Comparison of ENCODE assay signal across 8 cellular contexts in the genomic region with DNA sequence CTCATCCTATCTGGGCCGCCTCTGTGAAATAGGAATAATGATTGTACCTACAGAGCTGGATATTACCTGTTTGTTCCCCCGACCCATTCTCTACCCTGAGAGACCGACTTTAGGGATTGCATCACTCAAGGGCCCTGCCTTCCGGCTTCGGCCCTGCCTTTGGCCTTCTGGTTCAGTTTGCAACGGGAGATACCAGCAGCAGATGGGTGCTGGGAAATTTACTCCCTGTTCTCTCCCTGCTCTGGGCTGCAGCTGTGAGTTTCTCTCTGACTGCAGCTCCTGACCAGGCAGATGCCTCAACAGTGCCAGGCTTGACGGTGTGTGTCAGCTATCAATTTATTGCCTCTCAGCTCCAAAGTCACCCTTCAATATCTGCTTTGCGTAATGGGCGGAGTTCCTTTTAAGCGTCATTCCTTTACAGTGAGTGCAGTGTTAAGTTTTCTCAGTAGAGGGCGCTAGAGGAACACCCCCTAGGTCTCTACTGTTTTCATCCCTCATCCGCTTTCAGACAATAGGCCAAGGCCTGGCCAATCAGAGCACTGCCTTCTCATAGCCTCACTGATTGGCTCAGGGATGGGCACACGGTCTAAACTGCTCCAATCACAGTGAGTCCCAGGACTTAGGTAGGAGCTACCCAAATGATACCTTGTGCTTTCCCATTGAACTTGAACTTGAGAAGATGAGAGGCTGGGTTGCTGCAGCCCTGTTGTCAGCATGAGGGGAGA. TPM values are rescaled to one million over a fixed set of nuclear protein-coding genes. Genes with fewer than 3 reads are reported as not detected.
A peak's percentile ranks its signal among the peaks of the same experiment; 100 is the strongest.
DNase-seq lines count a peak whose midpoint lies in the region; ATAC-seq and TF ChIP-seq lines count a peak whose summit lies in the region.

No MANE protein-coding gene starts in this region.

- POLR2A ChIA-PET in activated CD4-positive, alpha-beta T cell treated with anti-CD3 and anti-CD28 coated beads, Interleukin-2, amount 10 ng/mL, durations not matched to agents 7 days and 5 days (lab: Charles Lee): no interaction called here
- POLR2A ChIA-PET in activated CD8-positive, alpha-beta T cell treated with anti-CD3 and anti-CD28 coated beads for 36 hours (lab: Charles Lee): interaction anchor here (1.4 kb wide), 1 partner anchor 25 kb away, joined by 4 read pairs; no protein-coding TSS in a partner anchor

- peaks cover 4% of the 10 kb centered on the region for H3K4me1 Mint-ChIP-seq in activated CD4-positive, alpha-beta T cell treated with anti-CD3 and anti-CD28 coated beads, Interleukin-2, amount 10 ng/mL, durations not matched to agents 7 days and 5 days
- no peaks in the 10 kb centered on the region for H3K4me1 Mint-ChIP-seq in activated CD8-positive, alpha-beta T cell treated with anti-CD3 and anti-CD28 coated beads for 36 hours (ENCODE audit: low read depth)
- H3K4me1 Mint-ChIP-seq in glutamatergic neuron (ENCODE audit: low read depth, unreplicated experiment): no peaks in the 10 kb centered on the region

- no peaks in the 10 kb centered on the region for H3K36me3 Mint-ChIP-seq in activated CD4-positive, alpha-beta T cell treated with anti-CD3 and anti-CD28 coated beads, Interleukin-2, amount 10 ng/mL, durations not matched to agents 7 days and 5 days (ENCODE audit: low read depth)
- no peaks in the 10 kb centered on the region for H3K36me3 Mint-ChIP-seq in activated CD8-positive, alpha-beta T cell treated with anti-CD3 and anti-CD28 coated beads for 36 hours (ENCODE audit: low read depth)
- no peaks in the 10 kb centered on the region for H3K36me3 Mint-ChIP-seq in glutamatergic neuron (ENCODE audit: unreplicated experiment)

- ATAC-seq in HG03135 (IDR thresholded peaks at IDR 0.05; ENCODE audit: unreplicated experiment) (peak; percentile 72), GM21360 (IDR thresholded peaks at IDR 0.05; ENCODE audit: unreplicated experiment) (no peak)
- ATAC-seq in activated CD8-positive, alpha-beta T cell treated with anti-CD3 and anti-CD28 coated beads for 36 hours: peak; percentile 100

- no peak overlapping the region for H3K4me3 Mint-ChIP-seq in activated CD4-positive, alpha-beta T cell treated with anti-CD3 and anti-CD28 coated beads, Interleukin-2, amount 10 ng/mL, durations not matched to agents 7 days and 5 days
- no peak overlapping the region for H3K4me3 Mint-ChIP-seq in activated CD8-positive, alpha-beta T cell treated with anti-CD3 and anti-CD28 coated beads for 36 hours
- H3K4me3 Mint-ChIP-seq in glutamatergic neuron (ENCODE audit: unreplicated experiment): no peak overlapping the region

- intact Hi-C loops in activated CD8-positive, alpha-beta T cell treated with anti-CD3 and anti-CD28 coated beads for 36 hours (cut with micrococcal nuclease): no loop called here

- CTCF ChIA-PET in activated CD4-positive, alpha-beta T cell treated with anti-CD3 and anti-CD28 coated beads, Interleukin-2, amount 10 ng/mL, durations not matched to agents 7 days and 5 days (lab: Charles Lee): interaction anchor here (0.6 to 2.7 kb wide), 12 partner anchors 10 to 333 kb away, joined by 3 to 10 read pairs (median 4); a partner anchor contains a TSS
- CTCF ChIA-PET in activated CD8-positive, alpha-beta T cell treated with anti-CD3 and anti-CD28 coated beads for 36 hours (lab: Charles Lee): interaction anchor here (0.6 to 8.6 kb wide), 24 partner anchors 9 to 633 kb away, joined by 3 to 210 read pairs (median 4); no protein-coding TSS in a partner anchor

- peaks cover 6% of the 10 kb centered on the region for H3K27me3 Mint-ChIP-seq in activated CD4-positive, alpha-beta T cell treated with anti-CD3 and anti-CD28 coated beads, Interleukin-2, amount 10 ng/mL, durations not matched to agents 7 days and 5 days
- no peaks in the 10 kb centered on the region for H3K27me3 Mint-ChIP-seq in activated CD8-positive, alpha-beta T cell treated with anti-CD3 and anti-CD28 coated beads for 36 hours
- no peaks in the 10 kb centered on the region for H3K27me3 Mint-ChIP-seq in glutamatergic neuron (ENCODE audit: unreplicated experiment)

- no peak overlapping the region for H3K27ac Mint-ChIP-seq in activated CD4-positive, alpha-beta T cell treated with anti-CD3 and anti-CD28 coated beads, Interleukin-2, amount 10 ng/mL, durations not matched to agents 7 days and 5 days
- no peak overlapping the region for H3K27ac Mint-ChIP-seq in activated CD8-positive, alpha-beta T cell treated with anti-CD3 and anti-CD28 coated beads for 36 hours
- no peak overlapping the region for H3K27ac Mint-ChIP-seq in glutamatergic neuron (ENCODE audit: unreplicated experiment)

- no peaks in the 10 kb centered on the region for H3K9me3 Mint-ChIP-seq in activated CD4-positive, alpha-beta T cell treated with anti-CD3 and anti-CD28 coated beads, Interleukin-2, amount 10 ng/mL, durations not matched to agents 7 days and 5 days
- no peaks in the 10 kb centered on the region for H3K9me3 Mint-ChIP-seq in activated CD8-positive, alpha-beta T cell treated with anti-CD3 and anti-CD28 coated beads for 36 hours
- H3K9me3 Mint-ChIP-seq in glutamatergic neuron (ENCODE audit: unreplicated experiment): no peaks in the 10 kb centered on the region

- peak; percentile 89 for TF ChIP-seq CTCF in activated CD8-positive, alpha-beta T cell treated with anti-CD3 and anti-CD28 coated beads for 36 hours (IDR thresholded peaks at IDR 0.05)
- TF ChIP-seq CTCF in glutamatergic neuron (IDR thresholded peaks at IDR 0.05; ENCODE audit: partially characterized antibody, unreplicated experiment): peak; percentile 90

- peak; percentile 62 for DNase-seq in activated CD4-positive, alpha-beta T cell treated with anti-CD3 and anti-CD28 coated beads, Interleukin-2, amount 10 ng/mL, durations not matched to agents 7 days and 5 days
- DNase-seq in activated CD4-positive, alpha-beta T cell treated with anti-CD3 and anti-CD28 coated beads for 1 hour: no peak
- peak; percentile 73 for DNase-seq in NCI-H446 treated with DMSO at 0.1 percent for 48 hours (lab: John Stamatoyannopoulos, UW)
- peak; percentile 74 for DNase-seq in activated CD8-positive, alpha-beta T cell treated with anti-CD3 and anti-CD28 coated beads for 36 hours
- peak; percentile 57 for DNase-seq in glutamatergic neuron
- peak; percentile 55 for DNase-seq in retina

RNA-seq across cellular contexts. Expression of a gene that starts 30.0 kb away (rescaled TPM):
- not detected for total RNA-seq in activated CD4-positive, alpha-beta T cell treated with anti-CD3 and anti-CD28 coated beads, Interleukin-2, amount 10 ng/mL, durations not matched to agents 7 days and 5 days
- total RNA-seq in activated CD8-positive, alpha-beta T cell treated with anti-CD3 and anti-CD28 coated beads for 36 hours: 1 to 10 TPM; 1.8 TPM
- 3.6 TPM for total RNA-seq in glutamatergic neuron (ENCODE audit: unreplicated experiment)

RNA-seq across cellular contexts. Expression of a gene that starts 34.3 kb away (rescaled TPM):
- 1 to 10 TPM; 4.2 to 5.1 TPM for total RNA-seq in activated CD4-positive, alpha-beta T cell treated with anti-CD3 and anti-CD28 coated beads, Interleukin-2, amount 10 ng/mL, durations not matched to agents 7 days and 5 days
- 1 to 10 TPM; 4.6 TPM for total RNA-seq in activated CD8-positive, alpha-beta T cell treated with anti-CD3 and anti-CD28 coated beads for 36 hours
- 4.1 TPM for total RNA-seq in glutamatergic neuron (ENCODE audit: unreplicated experiment)

RNA-seq across cellular contexts. Expression of a gene that starts 34.6 kb away (rescaled TPM):
- 10 to 100 TPM; 45.6 to 46.2 TPM for total RNA-seq in activated CD4-positive, alpha-beta T cell treated with anti-CD3 and anti-CD28 coated beads, Interleukin-2, amount 10 ng/mL, durations not matched to agents 7 days and 5 days
- total RNA-seq in activated CD8-positive, alpha-beta T cell treated with anti-CD3 and anti-CD28 coated beads for 36 hours: 10 to 100 TPM; 66.6 to 75.4 TPM
- 31.9 TPM for total RNA-seq in glutamatergic neuron (ENCODE audit: unreplicated experiment)
